In genomic region chr9:5511476-5511875, GRCh38 we compare ENCODE assay signal across 1 cellular context.
TF ChIP-seq lines count a peak whose summit lies in the region.

No MANE protein-coding gene starts in this region.

TF ChIP-seq in GM23338, 12 proteins besides CTCF, POLR2A, EP300 and RAD21 (continued from another document):
- TF ChIP-seq ZNF462 (CRISPR knock-in tag; IDR thresholded peaks at IDR 0.05) (no peak), STAT1 (IDR thresholded peaks at IDR 0.05; ENCODE audit: unreplicated experiment) (no peak), ZNF331 (CRISPR knock-in tag; IDR thresholded peaks at IDR 0.05; ENCODE audit: low read depth) (no peak), POLR2AphosphoS5 (IDR thresholded peaks at IDR 0.05; ENCODE audit: low read depth) (no peak), EZH2 (IDR thresholded peaks at IDR 0.05; ENCODE audit: low read depth, unreplicated experiment) (no peak), JUNB (IDR thresholded peaks at IDR 0.05; ENCODE audit: unreplicated experiment) (no peak), CREB1 (CRISPR knock-in tag; IDR thresholded peaks at IDR 0.05; ENCODE audit: low read depth) (no peak), EZH2phosphoT487 (IDR thresholded peaks at IDR 0.05; ENCODE audit: unreplicated experiment) (no peak), ETS1 (IDR thresholded peaks at IDR 0.05) (no peak)
TF ChIP-seq in GM23338: peak in this region for 0.
